ENCODE assay signal across 22 cellular contexts in genomic region chr10:9018844-9019173, GRCh38.
A peak's percentile ranks its signal among the peaks of the same experiment; 100 is the strongest.
DNase-seq lines count a peak whose midpoint lies in the region; ATAC-seq and TF ChIP-seq lines count a peak whose summit lies in the region.
"Had no signal": no experiment of that assay in that cellular context is flagged by ENCODE, and none has a peak within 500 bp of the region (broad histone marks: within the 10 kb centered on the region; RNA-seq: fewer than 3 reads in every experiment).

No MANE protein-coding gene starts in this region.

- no peaks in the 10 kb centered on the region for H3K79me2 ChIP-seq in H9 (ENCODE audit: insufficient read depth, low read length)

- no peak overlapping the region for H3K9ac ChIP-seq in H9 (ENCODE audit: extremely low read depth, insufficient read length, low read length)

- peak overlapping the region; percentile 93 for H3K4me3 Mint-ChIP-seq in activated naive CD8-positive, alpha-beta T cell
- H3K4me3 Mint-ChIP-seq in activated naive CD8-positive, alpha-beta T cell treated with anti-CD3 and anti-CD28 coated beads for 36 hours: no peak overlapping the region
- H3K4me3 Mint-ChIP-seq in H9: no peak overlapping the region
- peak overlapping the region; percentile 80 for H3K4me3 Mint-ChIP-seq in activated T-helper 2 cell treated with anti-CD3 and anti-CD28 coated beads, Interferon-gamma antibody, Interleukin-2, Interleukin-4, amounts not matched to agents 10 μg/mL and 5 μg/mL and 100 μg/mL, durations not matched to agents 14 hours and 24 hours and 36 hours (ENCODE audit: low read depth)
- H3K4me3 Mint-ChIP-seq in nephron: no peak overlapping the region
- H3K4me3 Mint-ChIP-seq: CD14-positive monocyte, GM23338 had no signal

- TF ChIP-seq CTCF in H9 (conservative IDR thresholded peaks at IDR 0.05) (no peak), nephron (IDR thresholded peaks at IDR 0.05; ENCODE audit: unreplicated experiment in 3 of 3) (no peak)

- H3K4me1 Mint-ChIP-seq in activated naive CD8-positive, alpha-beta T cell (ENCODE audit: low read depth): peaks cover 39% of the 10 kb centered on the region
- peaks cover 19% of the 10 kb centered on the region for H3K4me1 Mint-ChIP-seq in activated naive CD8-positive, alpha-beta T cell treated with anti-CD3 and anti-CD28 coated beads for 36 hours
- H3K4me1 Mint-ChIP-seq in H9: peaks cover 0 to 13% of the 10 kb centered on the region in 2 experiments; a peak in 2 of 4 replicates
- peaks cover 72% of the 10 kb centered on the region for H3K4me1 Mint-ChIP-seq in activated T-helper 2 cell treated with anti-CD3 and anti-CD28 coated beads, Interferon-gamma antibody, Interleukin-2, Interleukin-4, amounts not matched to agents 10 μg/mL and 5 μg/mL and 100 μg/mL, durations not matched to agents 14 hours and 24 hours and 36 hours (ENCODE audit: low read depth)
- peaks cover 11% of the 10 kb centered on the region for H3K4me1 Mint-ChIP-seq in nephron
- H3K4me1 Mint-ChIP-seq: CD14-positive monocyte had no signal

- no peak overlapping the region for H3K4ac ChIP-seq in H9 (ENCODE audit: low read depth, low read length)

- H3K27me3 Mint-ChIP-seq in activated naive CD8-positive, alpha-beta T cell: no peaks in the 10 kb centered on the region
- H3K27me3 Mint-ChIP-seq in activated naive CD8-positive, alpha-beta T cell treated with anti-CD3 and anti-CD28 coated beads for 36 hours: peaks cover 5% of the 10 kb centered on the region
- no peaks in the 10 kb centered on the region for H3K27me3 Mint-ChIP-seq in H9 (ENCODE audit: low read depth)
- H3K27me3 Mint-ChIP-seq in activated T-helper 2 cell treated with anti-CD3 and anti-CD28 coated beads, Interferon-gamma antibody, Interleukin-2, Interleukin-4, amounts not matched to agents 10 μg/mL and 5 μg/mL and 100 μg/mL, durations not matched to agents 14 hours and 24 hours and 36 hours (ENCODE audit: low read depth): no peaks in the 10 kb centered on the region
- H3K27me3 Mint-ChIP-seq in nephron (ENCODE audit: low read depth): peaks cover 5% of the 10 kb centered on the region

- no peak overlapping the region for H2BK12ac ChIP-seq in H9 (ENCODE audit: insufficient read length, low read depth, low read length)

- peak overlapping the region; percentile 16 for H2AFZ ChIP-seq in H9 (ENCODE audit: low read length)
- H2AFZ ChIP-seq: GM23338 had no signal

- H3K9me3 Mint-ChIP-seq in activated naive CD8-positive, alpha-beta T cell (ENCODE audit: low read depth): peaks cover 3% of the 10 kb centered on the region
- H3K9me3 Mint-ChIP-seq in activated naive CD8-positive, alpha-beta T cell treated with anti-CD3 and anti-CD28 coated beads for 36 hours: peaks cover 1% of the 10 kb centered on the region
- no peaks in the 10 kb centered on the region for H3K9me3 Mint-ChIP-seq in H9
- H3K9me3 Mint-ChIP-seq in activated T-helper 2 cell treated with anti-CD3 and anti-CD28 coated beads, Interferon-gamma antibody, Interleukin-2, Interleukin-4, amounts not matched to agents 10 μg/mL and 5 μg/mL and 100 μg/mL, durations not matched to agents 14 hours and 24 hours and 36 hours: peaks cover 4% of the 10 kb centered on the region
- no peaks in the 10 kb centered on the region for H3K9me3 Mint-ChIP-seq in nephron
- H3K9me3 Mint-ChIP-seq: CD14-positive monocyte, GM23338 had no signal

- H2BK15ac ChIP-seq in H9 (ENCODE audit: low read depth, low read length): no peak overlapping the region

- DNase-seq in activated naive CD8-positive, alpha-beta T cell treated with anti-CD3 and anti-CD28 coated beads for 36 hours: no peak
- DNase-seq in H9 (no peak), iPS-NIHi7 (ENCODE audit: extremely low spot score) (no peak), NOMO-1 treated with DMSO at 0.1 percent for 48 hours (lab: John Stamatoyannopoulos, UW; ENCODE audit: unreplicated experiment) (no peak)
- no peak for DNase-seq in activated T-helper 2 cell treated with anti-CD3 and anti-CD28 coated beads, Interferon-gamma antibody, Interleukin-2, Interleukin-4, amounts not matched to agents 10 μg/mL and 5 μg/mL and 100 μg/mL, durations not matched to agents 14 hours and 24 hours and 36 hours (ENCODE audit: low spot score)
- DNase-seq: DMS53, EL, Kasumi-1, MM.1S, NCI-H1092, NCI-H146, NCI-H2029 treated with DMSO at 0.1 percent for 48 hours, NCI-H2171, NCI-H526 treated with DMSO at 0.1 percent for 48 hours, Right ventricle myocardium superior had no signal

- H3K4me1 ChIP-seq in H9 (ENCODE audit: insufficient read depth, low read length): no peaks in the 10 kb centered on the region

- no peak overlapping the region for H3K4me2 ChIP-seq in H9 (ENCODE audit: insufficient read depth, insufficient read length, low read length)
- H3K4me2 ChIP-seq: GM23338 had no signal

- no peak overlapping the region for H3K56ac ChIP-seq in H9 (ENCODE audit: insufficient read length, low read depth, low read length)

- H3K23me2 ChIP-seq in H9 (ENCODE audit: insufficient read length, low read depth, low read length, poor library complexity, severe bottlenecking): no peaks in the 10 kb centered on the region

- H2BK5ac ChIP-seq in H9 (ENCODE audit: insufficient read length, low read length): no peak overlapping the region

- H2AK5ac ChIP-seq in H9 (ENCODE audit: insufficient read length, low read length): no peak overlapping the region

- H2BK120ac ChIP-seq in H9 (ENCODE audit: low read depth, low read length, poor library complexity, severe bottlenecking): no peak overlapping the region

- peak overlapping the region; percentile 97 for H3K27ac Mint-ChIP-seq in activated naive CD8-positive, alpha-beta T cell
- H3K27ac Mint-ChIP-seq in activated naive CD8-positive, alpha-beta T cell treated with anti-CD3 and anti-CD28 coated beads for 36 hours: no peak overlapping the region
- H3K27ac Mint-ChIP-seq in H9 (no peak overlapping the region), nephron (peak overlapping the region; percentile 62 to 85 (median 84))
- H3K27ac Mint-ChIP-seq in activated T-helper 2 cell treated with anti-CD3 and anti-CD28 coated beads, Interferon-gamma antibody, Interleukin-2, Interleukin-4, amounts not matched to agents 10 μg/mL and 5 μg/mL and 100 μg/mL, durations not matched to agents 14 hours and 24 hours and 36 hours: peak overlapping the region; percentile 94
- H3K27ac Mint-ChIP-seq: CD14-positive monocyte, GM23338 had no signal

- no peaks in the 10 kb centered on the region for H4K20me1 ChIP-seq in H9 (ENCODE audit: control insufficient read depth, insufficient read depth, insufficient read length)

- H3K27ac ChIP-seq in H9 (ENCODE audit: insufficient read length, low read depth, low read length): no peak overlapping the region

- H2BK20ac ChIP-seq in H9 (ENCODE audit: low read depth, low read length, poor library complexity, severe bottlenecking): no peak overlapping the region

- no peak overlapping the region for H3T11ph ChIP-seq in H9 (ENCODE audit: low read length)

- peaks cover 7% of the 10 kb centered on the region for H3K36me3 Mint-ChIP-seq in activated naive CD8-positive, alpha-beta T cell
- peaks cover 4% of the 10 kb centered on the region for H3K36me3 Mint-ChIP-seq in activated naive CD8-positive, alpha-beta T cell treated with anti-CD3 and anti-CD28 coated beads for 36 hours
- H3K36me3 Mint-ChIP-seq in H9 (ENCODE audit: insufficient read depth in 1 of 3, low read depth in 3 of 3) (no peaks in the 10 kb centered on the region), nephron (ENCODE audit: low read depth) (no peaks in the 10 kb centered on the region)
- peaks cover 34% of the 10 kb centered on the region for H3K36me3 Mint-ChIP-seq in activated T-helper 2 cell treated with anti-CD3 and anti-CD28 coated beads, Interferon-gamma antibody, Interleukin-2, Interleukin-4, amounts not matched to agents 10 μg/mL and 5 μg/mL and 100 μg/mL, durations not matched to agents 14 hours and 24 hours and 36 hours (ENCODE audit: low read depth)
- H3K36me3 Mint-ChIP-seq: CD14-positive monocyte had no signal

- H4K8ac ChIP-seq in H9 (replicated peaks; ENCODE audit: insufficient read length, low read depth, low read length): no peak overlapping the region

- no peaks in the 10 kb centered on the region for H3K79me1 ChIP-seq in H9 (ENCODE audit: insufficient read depth, low read depth, low read length, poor library complexity, severe bottlenecking)

- no peaks in the 10 kb centered on the region for H3K27me3 ChIP-seq in H9 (ENCODE audit: insufficient read depth, low read length)

- H3K23ac ChIP-seq in H9 (ENCODE audit: insufficient read length, low read depth, low read length): no peak overlapping the region

- intact Hi-C loops in activated T-helper 2 cell treated with anti-CD3 and anti-CD28 coated beads, Interferon-gamma antibody, Interleukin-2, Interleukin-4, amounts not matched to agents 10 μg/mL and 5 μg/mL and 100 μg/mL, durations not matched to agents 14 hours and 24 hours and 36 hours (cut with micrococcal nuclease): loop anchor here (1.0 to 10.0 kb wide), 5 partner anchors 13 to 952 kb away; no protein-coding TSS in a partner anchor

- no peak overlapping the region for H4K5ac ChIP-seq in H9 (ENCODE audit: insufficient read length, low read depth, low read length)

- H4K91ac ChIP-seq in H9 (ENCODE audit: insufficient read length, low read depth, low read length): no peak overlapping the region

- no peak overlapping the region for H3K14ac ChIP-seq in H9 (ENCODE audit: insufficient read depth, low read length)

- no CpG with 5 or more reads among the region's 2 CpGs for WGBS in H9 (ENCODE audit: extremely low coverage, insufficient read length, low lambda C conversion rate)

- no peak overlapping the region for H3K18ac ChIP-seq in H9 (ENCODE audit: insufficient read length, low read depth, low read length)

- H3K9me3 ChIP-seq in H9 (ENCODE audit: control insufficient read depth, low read depth, low read length): no peaks in the 10 kb centered on the region

- ATAC-seq in HG02610 (IDR thresholded peaks at IDR 0.05; ENCODE audit: unreplicated experiment): no peak
- ATAC-seq: GM12878, GM23338, HCT116 had no signal

Comparison
In these comparisons a context has a peak if more than half of its experiments do, and no peak if none do; other contexts are left out.
1. H3K27ac Mint-ChIP-seq: peak in activated naive CD8-positive, alpha-beta T cell (single experiment), activated T-helper 2 cell treated with anti-CD3 and anti-CD28 coated beads, Interferon-gamma antibody, Interleukin-2, Interleukin-4, amounts not matched to agents 10 μg/mL and 5 μg/mL and 100 μg/mL, durations not matched to agents 14 hours and 24 hours and 36 hours (single experiment) and nephron (3 of 3); none in activated naive CD8-positive, alpha-beta T cell treated with anti-CD3 and anti-CD28 coated beads for 36 hours (single experiment) and H9 (0 of 3).
2. H3K4me3 Mint-ChIP-seq: peak in activated naive CD8-positive, alpha-beta T cell (single experiment) and activated T-helper 2 cell treated with anti-CD3 and anti-CD28 coated beads, Interferon-gamma antibody, Interleukin-2, Interleukin-4, amounts not matched to agents 10 μg/mL and 5 μg/mL and 100 μg/mL, durations not matched to agents 14 hours and 24 hours and 36 hours (single experiment); none in activated naive CD8-positive, alpha-beta T cell treated with anti-CD3 and anti-CD28 coated beads for 36 hours (single experiment), H9 (0 of 2) and nephron (0 of 3).